1 cellular context compared by ENCODE assay signal in the genomic region with DNA sequence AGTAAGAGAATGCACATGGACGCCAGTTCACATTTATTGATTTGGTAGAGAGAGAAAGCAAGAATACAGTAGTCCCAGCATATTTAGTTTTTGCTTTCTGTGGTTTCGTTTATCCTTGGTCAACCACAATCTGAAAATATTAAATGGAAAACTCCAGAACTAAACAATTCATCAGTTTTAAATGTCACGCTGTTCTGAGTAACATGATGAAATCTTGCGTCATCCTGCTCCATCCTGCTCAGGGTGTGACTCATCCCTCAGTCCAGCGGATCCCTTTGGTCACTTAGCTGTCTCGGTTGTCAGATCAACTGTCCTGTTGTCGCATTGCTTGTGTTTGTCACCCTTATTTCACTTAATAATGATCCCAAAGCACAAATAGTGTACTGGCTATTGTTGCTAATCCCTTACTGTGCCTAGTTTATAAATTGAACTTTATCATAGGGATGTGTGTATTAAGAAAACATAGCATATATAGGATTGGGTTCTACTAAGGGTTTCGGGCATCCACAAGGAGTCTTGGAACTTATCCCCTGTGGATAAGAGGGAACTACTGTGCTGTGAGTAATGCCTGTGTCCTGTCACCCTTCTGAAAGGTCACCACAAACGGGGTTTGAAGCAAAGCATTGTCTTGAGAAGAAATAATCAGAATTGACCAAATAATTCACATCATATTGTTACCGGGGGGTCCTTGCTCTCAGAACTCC.
TF ChIP-seq lines count a peak whose summit lies in the region.

No MANE protein-coding gene starts in this region.

TF ChIP-seq in HEK293, 187 proteins besides CTCF, POLR2A, EP300 and RAD21 (continued from another document):
- TF ChIP-seq, protein P1, sequence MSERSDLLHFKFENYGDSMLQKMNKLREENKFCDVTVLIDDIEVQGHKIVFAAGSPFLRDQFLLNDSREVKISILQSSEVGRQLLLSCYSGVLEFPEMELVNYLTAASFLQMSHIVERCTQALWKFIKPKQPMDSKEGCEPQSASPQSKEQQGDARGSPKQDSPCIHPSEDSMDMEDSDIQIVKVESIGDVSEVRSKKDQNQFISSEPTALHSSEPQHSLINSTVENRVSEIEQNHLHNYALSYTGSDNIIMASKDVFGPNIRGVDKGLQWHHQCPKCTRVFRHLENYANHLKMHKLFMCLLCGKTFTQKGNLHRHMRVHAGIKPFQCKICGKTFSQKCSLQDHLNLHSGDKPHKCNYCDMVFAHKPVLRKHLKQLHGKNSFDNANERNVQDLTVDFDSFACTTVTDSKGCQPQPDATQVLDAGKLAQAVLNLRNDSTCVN (tag by site-specific recombination; optimal IDR thresholded peaks at IDR 0.05), result no peak
- no peak for TF ChIP-seq REPIN1 (tag by site-specific recombination; IDR thresholded peaks at IDR 0.05; ENCODE audit: low read depth)
- TF ChIP-seq, protein P2, sequence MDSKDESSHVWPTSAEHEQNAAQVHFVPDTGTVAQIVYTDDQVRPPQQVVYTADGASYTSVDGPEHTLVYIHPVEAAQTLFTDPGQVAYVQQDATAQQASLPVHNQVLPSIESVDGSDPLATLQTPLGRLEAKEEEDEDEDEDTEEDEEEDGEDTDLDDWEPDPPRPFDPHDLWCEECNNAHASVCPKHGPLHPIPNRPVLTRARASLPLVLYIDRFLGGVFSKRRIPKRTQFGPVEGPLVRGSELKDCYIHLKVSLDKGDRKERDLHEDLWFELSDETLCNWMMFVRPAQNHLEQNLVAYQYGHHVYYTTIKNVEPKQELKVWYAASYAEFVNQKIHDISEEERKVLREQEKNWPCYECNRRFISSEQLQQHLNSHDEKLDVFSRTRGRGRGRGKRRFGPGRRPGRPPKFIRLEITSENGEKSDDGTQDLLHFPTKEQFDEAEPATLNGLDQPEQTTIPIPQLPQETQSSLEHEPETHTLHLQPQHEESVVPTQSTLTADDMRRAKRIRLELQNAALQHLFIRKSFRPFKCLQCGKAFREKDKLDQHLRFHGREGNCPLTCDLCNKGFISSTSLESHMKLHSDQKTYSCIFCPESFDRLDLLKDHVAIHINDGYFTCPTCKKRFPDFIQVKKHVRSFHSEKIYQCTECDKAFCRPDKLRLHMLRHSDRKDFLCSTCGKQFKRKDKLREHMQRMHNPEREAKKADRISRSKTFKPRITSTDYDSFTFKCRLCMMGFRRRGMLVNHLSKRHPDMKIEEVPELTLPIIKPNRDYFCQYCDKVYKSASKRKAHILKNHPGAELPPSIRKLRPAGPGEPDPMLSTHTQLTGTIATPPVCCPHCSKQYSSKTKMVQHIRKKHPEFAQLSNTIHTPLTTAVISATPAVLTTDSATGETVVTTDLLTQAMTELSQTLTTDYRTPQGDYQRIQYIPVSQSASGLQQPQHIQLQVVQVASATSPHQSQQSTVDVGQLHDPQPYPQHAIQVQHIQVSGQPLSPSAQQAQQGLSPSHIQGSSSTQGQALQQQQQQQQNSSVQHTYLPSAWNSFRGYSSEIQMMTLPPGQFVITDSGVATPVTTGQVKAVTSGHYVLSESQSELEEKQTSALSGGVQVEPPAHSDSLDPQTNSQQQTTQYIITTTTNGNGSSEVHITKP (tag by site-specific recombination; IDR thresholded peaks at IDR 0.05), result peak; percentile 36
- TF ChIP-seq ZBTB17 (tag by site-specific recombination; IDR thresholded peaks at IDR 0.05), result 0 out of 2 replicates have a peak, but pooled peaks have one; percentile 17
- TF ChIP-seq ZNF548 (tag by site-specific recombination; IDR thresholded peaks at IDR 0.05), result no peak
- TF ChIP-seq ZNF623 (tag by site-specific recombination; IDR thresholded peaks at IDR 0.05), result no peak
- TF ChIP-seq, protein P3, sequence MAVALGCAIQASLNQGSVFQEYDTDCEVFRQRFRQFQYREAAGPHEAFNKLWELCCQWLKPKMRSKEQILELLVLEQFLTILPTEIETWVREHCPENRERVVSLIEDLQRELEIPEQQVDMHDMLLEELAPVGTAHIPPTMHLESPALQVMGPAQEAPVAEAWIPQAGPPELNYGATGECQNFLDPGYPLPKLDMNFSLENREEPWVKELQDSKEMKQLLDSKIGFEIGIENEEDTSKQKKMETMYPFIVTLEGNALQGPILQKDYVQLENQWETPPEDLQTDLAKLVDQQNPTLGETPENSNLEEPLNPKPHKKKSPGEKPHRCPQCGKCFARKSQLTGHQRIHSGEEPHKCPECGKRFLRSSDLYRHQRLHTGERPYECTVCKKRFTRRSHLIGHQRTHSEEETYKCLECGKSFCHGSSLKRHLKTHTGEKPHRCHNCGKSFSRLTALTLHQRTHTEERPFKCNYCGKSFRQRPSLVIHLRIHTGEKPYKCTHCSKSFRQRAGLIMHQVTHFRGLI (tag by site-specific recombination; IDR thresholded peaks at IDR 0.05), result no peak
- TF ChIP-seq ZBTB48 (tag by site-specific recombination; IDR thresholded peaks at IDR 0.05), result 0 out of 2 replicates have a peak, but pooled peaks have one; percentile 21
- no peak for TF ChIP-seq ZNF221 (tag by site-specific recombination; IDR thresholded peaks at IDR 0.05; ENCODE audit: borderline replicate concordance)
- peak; percentile 54; the same call in 1 of the 2 replicates for TF ChIP-seq ZFP69B (tag by site-specific recombination; IDR thresholded peaks at IDR 0.05)
- TF ChIP-seq, protein P4, sequence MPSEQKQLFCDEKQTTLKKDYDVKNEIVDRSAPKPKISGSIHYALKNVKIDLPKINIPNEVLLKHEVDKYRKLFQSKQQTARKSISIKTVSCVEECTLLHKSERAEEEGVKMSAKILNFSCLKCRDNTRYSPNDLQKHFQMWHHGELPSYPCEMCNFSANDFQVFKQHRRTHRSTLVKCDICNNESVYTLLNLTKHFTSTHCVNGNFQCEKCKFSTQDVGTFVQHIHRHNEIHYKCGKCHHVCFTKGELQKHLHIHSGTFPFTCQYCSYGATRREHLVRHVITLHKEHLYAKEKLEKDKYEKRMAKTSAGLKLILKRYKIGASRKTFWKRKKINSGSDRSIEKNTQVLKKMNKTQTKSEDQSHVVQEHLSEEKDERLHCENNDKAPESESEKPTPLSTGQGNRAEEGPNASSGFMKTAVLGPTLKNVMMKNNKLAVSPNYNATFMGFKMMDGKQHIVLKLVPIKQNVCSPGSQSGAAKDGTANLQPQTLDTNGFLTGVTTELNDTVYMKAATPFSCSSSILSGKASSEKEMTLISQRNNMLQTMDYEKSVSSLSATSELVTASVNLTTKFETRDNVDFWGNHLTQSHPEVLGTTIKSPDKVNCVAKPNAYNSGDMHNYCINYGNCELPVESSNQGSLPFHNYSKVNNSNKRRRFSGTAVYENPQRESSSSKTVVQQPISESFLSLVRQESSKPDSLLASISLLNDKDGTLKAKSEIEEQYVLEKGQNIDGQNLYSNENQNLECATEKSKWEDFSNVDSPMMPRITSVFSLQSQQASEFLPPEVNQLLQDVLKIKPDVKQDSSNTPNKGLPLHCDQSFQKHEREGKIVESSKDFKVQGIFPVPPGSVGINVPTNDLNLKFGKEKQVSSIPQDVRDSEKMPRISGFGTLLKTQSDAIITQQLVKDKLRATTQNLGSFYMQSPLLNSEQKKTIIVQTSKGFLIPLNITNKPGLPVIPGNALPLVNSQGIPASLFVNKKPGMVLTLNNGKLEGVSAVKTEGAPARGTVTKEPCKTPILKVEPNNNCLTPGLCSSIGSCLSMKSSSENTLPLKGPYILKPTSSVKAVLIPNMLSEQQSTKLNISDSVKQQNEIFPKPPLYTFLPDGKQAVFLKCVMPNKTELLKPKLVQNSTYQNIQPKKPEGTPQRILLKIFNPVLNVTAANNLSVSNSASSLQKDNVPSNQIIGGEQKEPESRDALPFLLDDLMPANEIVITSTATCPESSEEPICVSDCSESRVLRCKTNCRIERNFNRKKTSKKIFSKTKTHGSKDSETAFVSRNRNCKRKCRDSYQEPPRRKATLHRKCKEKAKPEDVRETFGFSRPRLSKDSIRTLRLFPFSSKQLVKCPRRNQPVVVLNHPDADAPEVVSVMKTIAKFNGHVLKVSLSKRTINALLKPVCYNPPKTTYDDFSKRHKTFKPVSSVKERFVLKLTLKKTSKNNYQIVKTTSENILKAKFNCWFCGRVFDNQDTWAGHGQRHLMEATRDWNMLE (tag by site-specific recombination; conservative IDR thresholded peaks at IDR 0.05; ENCODE audit: low read depth), result peak; percentile 68
- TF ChIP-seq ZNF138 (tag by site-specific recombination; IDR thresholded peaks at IDR 0.05; ENCODE audit: borderline replicate concordance), result no peak
- 0 out of 2 replicates have a peak, but pooled peaks have one; percentile 41 for TF ChIP-seq ZEB2 (tag by site-specific recombination; IDR thresholded peaks at IDR 0.05)
- 0 out of 2 replicates have a peak, but pooled peaks have one; percentile 43 for TF ChIP-seq ZNF629 (tag by site-specific recombination; IDR thresholded peaks at IDR 0.05)
- TF ChIP-seq ZNF366 (tag by site-specific recombination; conservative IDR thresholded peaks at IDR 0.05), result peak; percentile 31; the same call in 1 of the 2 replicates
